25 cellular contexts compared by ENCODE assay signal in genomic region chr14:52683985-52684520, GRCh38. TPM values are rescaled to one million over a fixed set of nuclear protein-coding genes. Genes with fewer than 3 reads are reported as not detected.
A peak's percentile ranks its signal among the peaks of the same experiment; 100 is the strongest.
DNase-seq lines count a peak whose midpoint lies in the region; ATAC-seq, FAIRE-seq and TF ChIP-seq lines count a peak whose summit lies in the region.
"Had no signal": no experiment of that assay in that cellular context is flagged by ENCODE, and none has a peak within 500 bp of the region (broad histone marks: within the 10 kb centered on the region; RNA-seq: fewer than 3 reads in every experiment).

No MANE protein-coding gene starts in this region.

- CTCF ChIA-PET in T-cell (lab: Charles Lee) = interaction anchor here in 1 of 2 donors (0.7 to 0.8 kb wide), 2 partner anchors 25 to 52 kb away, joined by 3 read pairs; no protein-coding TSS in a partner anchor

- peak; percentile 46 for FAIRE-seq in urothelium cell line (lab: Jason Lieb, UNC)

- H3K27me3 ChIP-seq in smooth muscle cell (ENCODE audit: low read depth) = no peaks in the 10 kb centered on the region
- H3K27me3 ChIP-seq: foreskin keratinocyte, neutrophil, tibial artery had no signal

- H3K27me3 Mint-ChIP-seq in stimulated activated naive CD8-positive, alpha-beta T cell treated with anti-CD3 and anti-CD28 coated beads, Interleukin-15, Interleukin-2, amounts not matched to agents 100 ng/mL and 50 ng/mL, for 24 hours = no peaks in the 10 kb centered on the region
- H3K27me3 Mint-ChIP-seq in T-cell = no peaks in the 10 kb centered on the region
- H3K27me3 Mint-ChIP-seq: central memory CD8-positive, alpha-beta T cell; IgD-negative memory B cell had no signal

- DNase-seq in stimulated activated naive CD8-positive, alpha-beta T cell treated with anti-CD3 and anti-CD28 coated beads, Interleukin-15, Interleukin-2, amounts not matched to agents 100 U/mL and 50 U/mL, for 24 hours = no peak
- DNase-seq in T-cell = no peak
- peak; percentile 74 for DNase-seq in foreskin melanocyte
- no peak for DNase-seq in urothelium cell line (ENCODE audit: low spot score)
- no peak for DNase-seq in smooth muscle cell (lab: John Stamatoyannopoulos, UW; ENCODE audit: unreplicated experiment)
- DNase-seq in SKM-1 (lab: John Stamatoyannopoulos, UW; ENCODE audit: unreplicated experiment) = no peak
- DNase-seq: activated CD4-positive, alpha-beta T cell treated with anti-CD3 and anti-CD28 coated beads, Interleukin-2, amount 50 U/mL, for 1 hour; aorta; DMS153; foreskin keratinocyte; hippocampal formation; lower lobe of right lung; NCI-H1417 treated with DMSO at 0.1 percent for 48 hours; NCI-H748 treated with DMSO at 0.1 percent for 48 hours; stimulated activated CD4-positive, alpha-beta T cell treated with anti-CD3 and anti-CD28 coated beads, Interleukin-2, amount 100 ng/mL, for 24 hours; stimulated activated naive CD4-positive, alpha-beta T cell treated with Interleukin-2 at 50 U/mL for 16 hours; tibial artery had no signal

- H3K27ac Mint-ChIP-seq in stimulated activated naive CD8-positive, alpha-beta T cell treated with anti-CD3 and anti-CD28 coated beads, Interleukin-15, Interleukin-2, amounts not matched to agents 100 ng/mL and 50 ng/mL, for 24 hours = peak overlapping the region; percentile 19
- peak overlapping the region; percentile 4 to 51 for H3K27ac Mint-ChIP-seq in T-cell

- no peaks in the 10 kb centered on the region for H3K4me1 ChIP-seq in smooth muscle cell (ENCODE audit: low read depth)
- H3K4me1 ChIP-seq: foreskin keratinocyte, lower lobe of right lung had no signal

- no peaks in the 10 kb centered on the region for H3K9me3 ChIP-seq in smooth muscle cell (replicated peaks; ENCODE audit: low read depth)
- H3K9me3 ChIP-seq: lower lobe of right lung, neutrophil, tibial artery had no signal

- POLR2A ChIA-PET in T-cell (lab: Charles Lee) = interaction anchor here (0.6 to 0.7 kb wide), 2 partner anchors 26 to 40 kb away, joined by 3 to 6 read pairs; no protein-coding TSS in a partner anchor

- no peak overlapping the region for H3K4me3 Mint-ChIP-seq in stimulated activated naive CD8-positive, alpha-beta T cell treated with anti-CD3 and anti-CD28 coated beads, Interleukin-15, Interleukin-2, amounts not matched to agents 100 ng/mL and 50 ng/mL, for 24 hours
- H3K4me3 Mint-ChIP-seq in T-cell = no peak overlapping the region
- H3K4me3 Mint-ChIP-seq: central memory CD8-positive, alpha-beta T cell; IgD-negative memory B cell had no signal

- H3K9me3 Mint-ChIP-seq in stimulated activated naive CD8-positive, alpha-beta T cell treated with anti-CD3 and anti-CD28 coated beads, Interleukin-15, Interleukin-2, amounts not matched to agents 100 ng/mL and 50 ng/mL, for 24 hours = no peaks in the 10 kb centered on the region
- H3K9me3 Mint-ChIP-seq in T-cell = no peaks in the 10 kb centered on the region
- H3K9me3 Mint-ChIP-seq: central memory CD8-positive, alpha-beta T cell; IgD-negative memory B cell had no signal

- no peak overlapping the region for H3K4me3 ChIP-seq in smooth muscle cell
- H3K4me3 ChIP-seq: lower lobe of right lung, skin epidermis, tibial artery had no signal

- H3K27ac ChIP-seq in smooth muscle cell (ENCODE audit: low read depth) = no peak overlapping the region
- H3K27ac ChIP-seq: epithelial cell of prostate, foreskin keratinocyte, lower lobe of right lung, neutrophil, skin epidermis, tibial artery had no signal

- peaks cover 6% of the 10 kb centered on the region for H3K36me3 ChIP-seq in smooth muscle cell (ENCODE audit: low read depth)

- peaks cover 21% of the 10 kb centered on the region for H3K36me3 Mint-ChIP-seq in stimulated activated naive CD8-positive, alpha-beta T cell treated with anti-CD3 and anti-CD28 coated beads, Interleukin-15, Interleukin-2, amounts not matched to agents 100 ng/mL and 50 ng/mL, for 24 hours (ENCODE audit: low read depth)
- H3K36me3 Mint-ChIP-seq in T-cell = peaks cover 4% of the 10 kb centered on the region

- H3F3A ChIP-seq in smooth muscle cell (ENCODE audit: low read depth) = no peaks in the 10 kb centered on the region

- ATAC-seq in stimulated activated naive CD8-positive, alpha-beta T cell treated with anti-CD3 and anti-CD28 coated beads, Interleukin-15, Interleukin-2, amounts not matched to agents 100 U/mL and 50 U/mL, for 24 hours = no peak
- ATAC-seq in T-cell (replicated peaks in 1 of 4) (no peak), GM18867 (IDR thresholded peaks at IDR 0.05; ENCODE audit: unreplicated experiment) (no peak)
- ATAC-seq: foreskin keratinocyte, HCT116, lower lobe of right lung had no signal

- H2AFZ ChIP-seq in smooth muscle cell (ENCODE audit: low read depth) = no peak overlapping the region

- TF ChIP-seq CTCF in smooth muscle cell (IDR thresholded peaks at IDR 0.05; ENCODE audit: borderline replicate concordance, insufficient read depth, poor library complexity, severe bottlenecking) = no peak

- H3K4me1 Mint-ChIP-seq in stimulated activated naive CD8-positive, alpha-beta T cell treated with anti-CD3 and anti-CD28 coated beads, Interleukin-15, Interleukin-2, amounts not matched to agents 100 ng/mL and 50 ng/mL, for 24 hours (ENCODE audit: low read depth) = peaks cover 52% of the 10 kb centered on the region
- H3K4me1 Mint-ChIP-seq in T-cell = peaks cover 44 to 59% (median 55%) of the 10 kb centered on the region in 3 donors

- WGBS in smooth muscle cell (ENCODE audit: low lambda C conversion rate) = 90% methylated on average over 2 of the region's 2 CpGs

- peaks cover 64% of the 10 kb centered on the region for H3K79me2 ChIP-seq in smooth muscle cell (ENCODE audit: low read depth)

- H3K4me2 ChIP-seq in smooth muscle cell = no peak overlapping the region

- H3K9ac ChIP-seq in smooth muscle cell (ENCODE audit: low read depth) = no peak overlapping the region

- H4K20me1 ChIP-seq in smooth muscle cell (ENCODE audit: low read depth) = peaks cover 94% of the 10 kb centered on the region

RNA-seq across cellular contexts. Expression of gene ERO1A, which starts 11.3 kb away (rescaled TPM):
- total RNA-seq in T-cell (10 to 100 TPM; 62.7 to 97.3 (median 91.3) TPM), smooth muscle cell (105 and 136 TPM in 2 replicates)
- 50.4 and 68.1 TPM in 2 replicates for polyA plus RNA-seq in smooth muscle cell

RNA-seq across cellular contexts. Expression of gene PSMC6, which starts 22.9 kb away (rescaled TPM):
- total RNA-seq in T-cell (100 to 1,000 TPM in 2 of 5 donors, 10 to 100 TPM in 3; 71.4 to 103 (median 74.9) TPM), smooth muscle cell (138 and 169 TPM in 2 replicates)
- 90.9 and 91.9 TPM in 2 replicates for polyA plus RNA-seq in smooth muscle cell

RNA-seq across cellular contexts. Expression of gene STYX, which starts 45.9 kb away (rescaled TPM):
- total RNA-seq in T-cell = 10 to 100 TPM; 29.6 to 40.0 (median 36.9) TPM
- 17.9 and 20.3 TPM in 2 replicates for total RNA-seq in smooth muscle cell
- 8.5 TPM in 2 replicates for polyA plus RNA-seq in smooth muscle cell
